8 cellular contexts compared by ENCODE assay signal in the genomic region with DNA sequence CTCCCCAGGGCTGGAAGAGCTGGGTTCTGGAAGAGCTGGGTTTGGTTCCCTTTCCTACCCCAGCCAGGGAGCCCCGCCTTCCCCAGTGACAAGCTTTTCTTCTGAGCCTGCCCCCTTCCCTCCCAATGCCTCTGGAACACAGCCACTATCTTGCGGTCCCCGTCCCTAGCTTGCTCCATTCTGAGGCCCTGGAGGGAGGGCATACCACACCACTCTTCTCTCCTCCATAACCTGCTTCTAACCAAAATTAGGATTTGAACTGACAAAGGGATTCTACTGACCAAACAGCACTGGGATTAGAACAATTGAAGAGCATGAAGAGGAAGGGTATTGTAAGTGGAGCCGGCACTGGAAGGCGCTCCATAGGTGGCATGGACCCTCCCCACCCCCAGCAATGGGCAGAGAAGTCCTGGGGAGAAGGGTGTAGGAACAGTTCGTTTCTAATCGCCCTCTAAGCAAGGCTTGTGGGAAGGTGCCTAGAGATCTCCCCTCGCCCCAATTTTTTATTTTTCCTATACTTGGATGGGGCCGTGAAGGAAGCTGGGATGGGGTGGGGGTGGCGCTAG. TPM values are rescaled to one million over a fixed set of nuclear protein-coding genes. Genes with fewer than 3 reads are reported as not detected.
A peak's percentile ranks its signal among the peaks of the same experiment; 100 is the strongest.
DNase-seq lines count a peak whose midpoint lies in the region; ATAC-seq and TF ChIP-seq lines count a peak whose summit lies in the region.

No MANE protein-coding gene starts in this region.

- peak in 1 of 4 donors; percentile 50 for TF ChIP-seq POLR2A in upper lobe of left lung (IDR thresholded peaks at IDR 0.05)

- peak overlapping the region; percentile 74 to 90 (median 82) for H3K27ac ChIP-seq in upper lobe of left lung

- no peaks in the 10 kb centered on the region for H3K9me3 ChIP-seq in T-helper 17 cell (ENCODE audit: control insufficient read depth, low read length, poor library complexity, severe bottlenecking)
- no peaks in the 10 kb centered on the region for H3K9me3 ChIP-seq in upper lobe of left lung

- H3K27ac Mint-ChIP-seq in CD14-positive monocyte = peak overlapping the region; percentile 52 to 92 (median 85)
- peak overlapping the region; percentile 91 for H3K27ac Mint-ChIP-seq in T-helper 17 cell

- peaks cover 0 to 3% (median 0%) of the 10 kb centered on the region in 7 donors for H3K9me3 Mint-ChIP-seq in CD14-positive monocyte

- H3K4me3 ChIP-seq in epithelial cell of esophagus (ENCODE audit: low read length) (peak overlapping the region; percentile 72), upper lobe of left lung (peak overlapping the region; percentile 66 to 89 (median 78))

- intact Hi-C loops in CD14-positive monocyte (cut with micrococcal nuclease) = loop anchor here in 1 of 2 donors (5.0 kb wide), 1 partner anchor 81 kb away; no protein-coding TSS in a partner anchor

- peak overlapping the region; percentile 92 to 98 for H3K4me3 Mint-ChIP-seq in CD14-positive monocyte
- H3K4me3 Mint-ChIP-seq in T-helper 17 cell = peak overlapping the region; percentile 96

- peaks cover 19 to 29% of the 10 kb centered on the region in 2 donors for H3K36me3 Mint-ChIP-seq in CD14-positive monocyte
- H3K36me3 Mint-ChIP-seq in T-helper 17 cell (ENCODE audit: low read depth) = peaks cover 8% of the 10 kb centered on the region

- peaks cover 28% of the 10 kb centered on the region for H3K4me1 Mint-ChIP-seq in CD14-positive monocyte
- peaks cover 31% of the 10 kb centered on the region for H3K4me1 Mint-ChIP-seq in T-helper 17 cell

- H3K27me3 Mint-ChIP-seq in CD14-positive monocyte (ENCODE audit: low read depth in 3 of 3) (no peaks in the 10 kb centered on the region), T-helper 17 cell (no peaks in the 10 kb centered on the region)

- WGBS in upper lobe of left lung, 2 donors = 6 to 9% methylated on average over 10 of the region's 10 CpGs

- no peak for TF ChIP-seq EP300 in upper lobe of left lung (IDR thresholded peaks at IDR 0.05)

- DNase-seq in CD14-positive monocyte (ENCODE audit: low spot score) (peak; percentile 48), T-helper 17 cell (no peak), epithelial cell of esophagus (ENCODE audit: low read depth) (peak; percentile 28), mucosa of gallbladder (ENCODE audit: low spot score) (peak; percentile 20), upper lobe of left lung (peak in 1 of 2 donors; percentile 67)

- ATAC-seq in HG03095 (IDR thresholded peaks at IDR 0.05; ENCODE audit: unreplicated experiment) = peak; percentile 15
- no peak for ATAC-seq in T-helper 17 cell
- ATAC-seq in upper lobe of left lung (ENCODE audit: low FRiP score in 2 of 2) = peak; percentile 26 to 85
- no peak for ATAC-seq in HG02970 (IDR thresholded peaks at IDR 0.05; ENCODE audit: low FRiP score, unreplicated experiment)
- ATAC-seq in GM21737 (IDR thresholded peaks at IDR 0.05; ENCODE audit: unreplicated experiment) = no peak

- TF ChIP-seq CTCF in CD14-positive monocyte (IDR thresholded peaks at IDR 0.05) = no peak
- TF ChIP-seq CTCF in epithelial cell of esophagus (IDR thresholded peaks at IDR 0.05; ENCODE audit: insufficient read depth, low read depth, low read length, missing control alignments) = no peak
- no peak for TF ChIP-seq CTCF in upper lobe of left lung (IDR thresholded peaks at IDR 0.05)

- H3K4me1 ChIP-seq in upper lobe of left lung = peaks cover 27 to 40% (median 30%) of the 10 kb centered on the region in 4 donors

- peaks cover 0 to 18% (median 9%) of the 10 kb centered on the region in 4 donors for H3K36me3 ChIP-seq in upper lobe of left lung

- no peaks in the 10 kb centered on the region for H3K27me3 ChIP-seq in upper lobe of left lung

RNA-seq across cellular contexts. Expression of a gene that starts 0.7 kb away (rescaled TPM):
- polyA plus RNA-seq in CD14-positive monocyte = 1 to 10 TPM; 7.7 to 8.9 TPM
- total RNA-seq in T-helper 17 cell (1 to 10 TPM; 5.7 to 9.9 TPM), mucosa of gallbladder (11.0 TPM), upper lobe of left lung (10 to 100 TPM in 4 of 6 donors, 1 to 10 TPM in 2; 5.2 to 19.5 (median 14.3) TPM)

RNA-seq across cellular contexts. Expression of a gene that starts 51.8 kb away (rescaled TPM):
- under 1 TPM in 1 of 2 donors, not detected in 1; 0.13 TPM for polyA plus RNA-seq in CD14-positive monocyte
- total RNA-seq in T-helper 17 cell (1 to 10 TPM in 1 of 2 donors, under 1 TPM in 1; 0.90 to 1.5 TPM), mucosa of gallbladder (0.95 TPM), upper lobe of left lung (1 to 10 TPM in 5 of 6 donors, not detected in 1; 1.1 to 2.5 (median 1.8) TPM)

Comparison
In these comparisons a context has a peak if more than half of its experiments do, and no peak if none do; other contexts are left out.
1. DNase-seq: peak in CD14-positive monocyte (single experiment), epithelial cell of esophagus (single experiment) and mucosa of gallbladder (single experiment); none in T-helper 17 cell (0 of 3).
2. ATAC-seq: peak in HG03095 (single experiment) and upper lobe of left lung (2 of 2); none in T-helper 17 cell (single experiment), HG02970 (single experiment) and GM21737 (single experiment).